1 cellular context compared by ENCODE assay signal in the genomic region with DNA sequence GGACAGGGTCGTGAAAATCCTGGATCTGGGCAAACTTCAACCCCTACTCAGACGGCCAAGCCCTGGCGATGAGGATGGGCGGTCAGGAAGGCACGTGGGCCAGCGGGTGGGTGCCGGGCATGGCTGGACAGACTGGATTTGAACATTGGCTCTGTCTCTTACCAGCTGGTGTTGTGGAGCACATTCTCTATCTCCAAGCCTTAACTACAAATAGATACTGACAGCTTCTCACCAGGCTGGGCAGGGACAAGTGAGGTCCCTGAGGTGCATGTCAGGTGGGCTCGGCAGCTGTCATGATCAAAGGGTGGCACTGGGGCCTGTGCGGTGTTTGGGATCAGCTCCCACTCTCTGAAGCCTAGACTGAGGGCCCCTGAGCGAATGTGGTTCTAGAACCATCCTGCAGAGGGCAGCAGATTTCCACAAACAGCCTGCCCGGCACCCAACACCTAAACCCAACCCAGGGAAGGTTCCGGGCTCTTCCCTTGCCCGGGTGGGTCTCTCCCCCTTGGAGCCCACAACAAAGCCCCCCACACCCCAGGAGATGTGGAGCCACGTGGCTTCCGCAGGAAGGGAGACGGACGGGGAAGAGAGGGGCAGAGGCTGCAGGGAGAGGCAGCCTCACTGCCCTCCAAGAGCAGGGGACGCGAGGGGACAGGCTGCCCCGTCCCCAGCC.
TF ChIP-seq lines count a peak whose summit lies in the region.

No MANE protein-coding gene starts in this region.

TF ChIP-seq in HEK293, 187 proteins besides CTCF, POLR2A, EP300 and RAD21 (continued from another document):
- TF ChIP-seq ZNF610 (tag by site-specific recombination; IDR thresholded peaks at IDR 0.05; ENCODE audit: borderline replicate concordance) (no peak), ZNF341 (tag by site-specific recombination; IDR thresholded peaks at IDR 0.05; ENCODE audit: low read depth) (peak; percentile 66), ZSCAN30 (tag by site-specific recombination; IDR thresholded peaks at IDR 0.05) (peak; percentile 70; the same call in 1 of the 2 replicates), ZNF600 (tag by site-specific recombination; IDR thresholded peaks at IDR 0.05) (peak; percentile 86), GLIS2 (tag by site-specific recombination; IDR thresholded peaks at IDR 0.05) (peak; percentile 38; the same call in 1 of the 2 replicates)
- TF ChIP-seq, protein P1, sequence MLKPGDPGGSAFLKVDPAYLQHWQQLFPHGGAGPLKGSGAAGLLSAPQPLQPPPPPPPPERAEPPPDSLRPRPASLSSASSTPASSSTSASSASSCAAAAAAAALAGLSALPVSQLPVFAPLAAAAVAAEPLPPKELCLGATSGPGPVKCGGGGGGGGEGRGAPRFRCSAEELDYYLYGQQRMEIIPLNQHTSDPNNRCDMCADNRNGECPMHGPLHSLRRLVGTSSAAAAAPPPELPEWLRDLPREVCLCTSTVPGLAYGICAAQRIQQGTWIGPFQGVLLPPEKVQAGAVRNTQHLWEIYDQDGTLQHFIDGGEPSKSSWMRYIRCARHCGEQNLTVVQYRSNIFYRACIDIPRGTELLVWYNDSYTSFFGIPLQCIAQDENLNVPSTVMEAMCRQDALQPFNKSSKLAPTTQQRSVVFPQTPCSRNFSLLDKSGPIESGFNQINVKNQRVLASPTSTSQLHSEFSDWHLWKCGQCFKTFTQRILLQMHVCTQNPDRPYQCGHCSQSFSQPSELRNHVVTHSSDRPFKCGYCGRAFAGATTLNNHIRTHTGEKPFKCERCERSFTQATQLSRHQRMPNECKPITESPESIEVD (tag by site-specific recombination; IDR thresholded peaks at IDR 0.05): no peak
